In the genomic region with DNA sequence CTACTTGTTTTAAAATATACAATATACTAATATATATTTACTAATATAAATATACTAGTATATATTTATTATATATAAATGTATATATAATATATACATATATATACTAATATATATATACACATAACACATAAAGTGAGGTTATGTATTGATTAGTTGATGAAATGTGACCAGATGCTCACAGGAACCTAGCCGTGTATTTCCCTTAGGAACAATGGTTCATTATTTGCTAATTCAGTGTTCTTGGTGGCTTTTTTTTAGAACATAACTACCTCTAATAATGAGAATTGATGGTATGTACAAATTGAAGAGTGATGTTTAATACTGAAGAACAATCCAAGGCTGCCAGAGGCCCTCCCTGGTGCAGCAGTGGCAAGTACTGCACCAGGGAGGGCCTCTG, we compare ENCODE assay signal across 9 cellular contexts. TPM values are rescaled to one million over a fixed set of nuclear protein-coding genes. Genes with fewer than 3 reads are reported as not detected.
"Had no signal": no experiment of that assay in that cellular context is flagged by ENCODE, and none has a peak within 500 bp of the region (broad histone marks: within the 10 kb centered on the region; RNA-seq: fewer than 3 reads in every experiment).

No MANE protein-coding gene starts in this region.

- H3K27me3 Mint-ChIP-seq: IgD-negative memory B cell had no signal

- H3K27ac ChIP-seq: GM23248, HL-60, KMS-11 had no signal

- FAIRE-seq: HepG2 had no signal

- H3K9me3 Mint-ChIP-seq: H9, IgD-negative memory B cell had no signal

- H3K4me3 Mint-ChIP-seq: H9, IgD-negative memory B cell had no signal

- H3K36me3 Mint-ChIP-seq: IgD-negative memory B cell had no signal

- H3K4me1 Mint-ChIP-seq: H9 had no signal

- ATAC-seq: HepG2 had no signal

- H3K4me3 ChIP-seq: GM23248 had no signal

- DNase-seq: GM23248, GOT3, H9, HCEC 1CT, KBM-7 had no signal

RNA-seq across cellular contexts. Expression of gene ITPKB, which starts 37.9 kb away (rescaled TPM):
- total RNA-seq: HepG2 had no signal
- polyA plus RNA-seq: HepG2 had no signal
